37 cellular contexts compared by ENCODE assay signal in the genomic region with DNA sequence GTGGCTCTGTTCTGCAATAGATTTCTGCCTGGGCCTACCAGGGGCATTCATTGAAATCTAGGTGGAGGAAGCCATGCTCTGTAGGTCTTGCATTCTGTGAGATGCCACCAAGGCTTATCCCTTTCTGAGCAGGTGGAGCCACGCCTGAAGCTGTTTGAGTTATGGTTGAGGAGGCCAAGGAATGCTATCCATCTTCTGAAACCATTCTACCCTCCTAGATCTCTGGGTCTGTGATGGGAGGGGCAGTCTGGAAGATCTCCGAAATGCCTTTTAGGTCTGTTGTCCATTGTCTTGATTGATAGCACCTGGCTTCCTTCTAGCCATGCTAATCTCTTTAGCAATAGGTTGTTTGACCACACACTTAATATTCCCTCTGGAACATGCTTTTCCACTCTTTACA.
"Had no signal": no experiment of that assay in that cellular context is flagged by ENCODE, and none has a peak within 500 bp of the region (broad histone marks: within the 10 kb centered on the region; RNA-seq: fewer than 3 reads in every experiment).

No MANE protein-coding gene starts in this region.

- ATAC-seq: activated CD8-positive, alpha-beta T cell treated with anti-CD3 and anti-CD28 coated beads for 36 hours; activated naive CD4-positive, alpha-beta T cell treated with anti-CD3 and anti-CD28 coated beads, Interleukin-2, amount 50 U/mL, for 72 hours; activated T-cell treated with anti-CD3 and anti-CD28 coated beads, Interleukin-2, amount 50 U/mL, for 4 hours; activated T-cell treated with anti-CD3 and anti-CD28 coated beads, Interleukin-2, amount 50 U/mL, for 72 hours; activated T-helper 17 cell treated with anti-CD3 and anti-CD28 coated beads, Interleukin-2, amount 50 U/mL, for 72 hours had no signal

- H3K4me1 ChIP-seq: adrenal gland had no signal

- DNase-seq: activated B cell treated with CpG ODN at 0.5 μM for 24 hours; activated CD4-positive, alpha-beta memory T cell treated with anti-CD3 and anti-CD28 coated beads for 36 hours; activated CD4-positive, alpha-beta T cell treated with anti-CD3 and anti-CD28 coated beads for 4 hours; activated CD4-positive, alpha-beta T cell treated with anti-CD3 and anti-CD28 coated beads, Interleukin-2, amount 10 ng/mL, durations not matched to agents 24 days and 14 days; activated CD4-positive, alpha-beta T cell treated with anti-CD3 and anti-CD28 coated beads, Interleukin-2, amount 50 U/mL, for 1 hour; activated CD4-positive, alpha-beta T cell treated with anti-CD3 and anti-CD28 coated beads, Interleukin-2, amount 50 U/mL, for 4 hours; activated CD4-positive, CD25-positive, alpha-beta regulatory T cell treated with anti-CD3 and anti-CD28 coated beads, Interleukin-2, amount 50 U/mL, for 72 hours; activated CD8-positive, alpha-beta memory T cell treated with anti-CD3 and anti-CD28 coated beads, Interleukin-2, amount 50 U/mL, for 4 hours; activated CD8-positive, alpha-beta T cell treated with anti-CD3 and anti-CD28 coated beads for 36 hours; activated effector memory CD4-positive, alpha-beta T cell treated with anti-CD3 and anti-CD28 coated beads, Interleukin-2, amount 50 U/mL, for 16 hours; activated gamma-delta T cell treated with Interleukin-2 at 50 U/mL for 16 hours; activated naive CD4-positive, alpha-beta T cell; activated naive CD4-positive, alpha-beta T cell treated with anti-CD3 and anti-CD28 coated beads for 36 hours; activated naive CD4-positive, alpha-beta T cell treated with anti-CD3 and anti-CD28 coated beads, Interleukin-2, amount 50 U/mL, for 16 hours; activated naive CD8-positive, alpha-beta T cell treated with anti-CD3 and anti-CD28 coated beads for 36 hours; activated T-cell treated with anti-CD3 and anti-CD28 coated beads for 4 hours; activated T-cell treated with anti-CD3 and anti-CD28 coated beads, Interleukin-2, amount 50 U/mL, for 1 hour; activated T-cell treated with anti-CD3 and anti-CD28 coated beads, Interleukin-2, amount 50 U/mL, for 4 hours; activated T-cell treated with anti-CD3 and anti-CD28 coated beads, Interleukin-2, amount 50 U/mL, for 72 hours; adrenal gland; amygdala; anterior cingulate cortex; caudate nucleus; cerebellar nuclear complex; T-helper 1 cell; T-helper 2 cell; T-helper 9 cell had no signal

- H3K9me3 Mint-ChIP-seq: activated CD4-positive, alpha-beta memory T cell treated with anti-CD3 and anti-CD28 coated beads for 36 hours; activated CD8-positive, alpha-beta T cell treated with anti-CD3 and anti-CD28 coated beads for 36 hours; activated naive CD4-positive, alpha-beta T cell treated with anti-CD3 and anti-CD28 coated beads for 36 hours; activated naive CD8-positive, alpha-beta T cell treated with anti-CD3 and anti-CD28 coated beads for 36 hours; activated T-cell treated with anti-CD3 and anti-CD28 coated beads, Interleukin-2, amount 50 U/mL, for 4 hours; activated T-cell treated with anti-CD3 and anti-CD28 coated beads, Interleukin-2, amount 50 U/mL, for 72 hours; activated T-helper 1 cell treated with anti-CD3 and anti-CD28 coated beads, Interleukin-12 subunit alpha, Interleukin-12 subunit beta, Interleukin-2, Interleukin-4 antibody, amounts not matched to agents 30 ng/mL and 10 ng/mL and 1 ng/mL, durations not matched to agents 14 hours and 24 hours and 36 hours; activated T-helper 17 cell treated with anti-CD3 and anti-CD28 coated beads, Interleukin-2, amount 50 U/mL, for 72 hours; central memory CD8-positive, alpha-beta T cell; T-helper 1 cell treated with Interleukin-12 subunit alpha and Interleukin-12 subunit beta and Interleukin-4 antibody, amounts not matched to agents 30 μg/mL and 1 μg/mL, for 36 hours; T-helper 2 cell treated with Interferon-gamma antibody and Interleukin-4, amounts not matched to agents 5 μg/mL and 100 μg/mL, for 36 hours had no signal

- H3K27me3 Mint-ChIP-seq: activated CD4-positive, alpha-beta T cell treated with anti-CD3 and anti-CD28 coated beads, Interleukin-2, amount 10 ng/mL, durations not matched to agents 24 days and 14 days; activated CD8-positive, alpha-beta T cell treated with anti-CD3 and anti-CD28 coated beads for 36 hours; brain had no signal

- H3K27ac ChIP-seq: adrenal gland, ascending aorta, cardiac muscle cell, VCaP had no signal

- H3K9me3 ChIP-seq: adrenal gland, ascending aorta had no signal

- H3K36me3 ChIP-seq: adrenal gland had no signal

- H3K4me1 Mint-ChIP-seq: activated B cell treated with CpG ODN at 0.5 μM for 24 hours; activated T-helper 17 cell treated with anti-CD3 and anti-CD28 coated beads, Interleukin-2, amount 50 U/mL, for 72 hours; central memory CD8-positive, alpha-beta T cell had no signal

- H3K27ac Mint-ChIP-seq: activated B cell treated with CpG ODN at 0.5 μM for 24 hours; activated CD4-positive, alpha-beta memory T cell treated with anti-CD3 and anti-CD28 coated beads for 36 hours; activated CD4-positive, alpha-beta T cell treated with anti-CD3 and anti-CD28 coated beads, Interleukin-2, amount 10 ng/mL, durations not matched to agents 24 days and 14 days; activated CD8-positive, alpha-beta T cell treated with anti-CD3 and anti-CD28 coated beads for 36 hours; activated naive CD4-positive, alpha-beta T cell treated with anti-CD3 and anti-CD28 coated beads for 36 hours; activated naive CD4-positive, alpha-beta T cell treated with anti-CD3 and anti-CD28 coated beads, Interleukin-2, amount 50 U/mL, for 72 hours; activated naive CD8-positive, alpha-beta T cell treated with anti-CD3 and anti-CD28 coated beads for 36 hours; activated T-cell treated with anti-CD3 and anti-CD28 coated beads, Interleukin-2, amount 50 U/mL, for 72 hours; activated T-helper 1 cell treated with anti-CD3 and anti-CD28 coated beads, Interleukin-12 subunit alpha, Interleukin-12 subunit beta, Interleukin-2, Interleukin-4 antibody, amounts not matched to agents 30 ng/mL and 10 ng/mL and 1 ng/mL, durations not matched to agents 14 hours and 24 hours and 36 hours; activated T-helper 17 cell treated with anti-CD3 and anti-CD28 coated beads, Interleukin-2, amount 50 U/mL, for 72 hours; brain; T-helper 1 cell treated with Interleukin-12 subunit alpha and Interleukin-12 subunit beta and Interleukin-4 antibody, amounts not matched to agents 30 μg/mL and 1 μg/mL, for 36 hours; T-helper 2 cell treated with Interferon-gamma antibody and Interleukin-4, amounts not matched to agents 5 μg/mL and 100 μg/mL, for 36 hours had no signal

- H3K4me3 ChIP-seq: adrenal gland, ascending aorta, cardiac muscle cell had no signal

- H3K27me3 ChIP-seq: adrenal gland, ascending aorta, cardiac muscle cell had no signal

- H3K4me3 Mint-ChIP-seq: activated B cell treated with CpG ODN at 0.5 μM for 24 hours; activated CD4-positive, alpha-beta memory T cell treated with anti-CD3 and anti-CD28 coated beads for 36 hours; activated CD4-positive, alpha-beta T cell treated with anti-CD3 and anti-CD28 coated beads, Interleukin-2, amount 10 ng/mL, durations not matched to agents 24 days and 14 days; activated CD8-positive, alpha-beta T cell treated with anti-CD3 and anti-CD28 coated beads for 36 hours; activated naive CD4-positive, alpha-beta T cell treated with anti-CD3 and anti-CD28 coated beads for 36 hours; activated naive CD8-positive, alpha-beta T cell treated with anti-CD3 and anti-CD28 coated beads for 36 hours; activated T-cell treated with anti-CD3 and anti-CD28 coated beads, Interleukin-2, amount 50 U/mL, for 4 hours; activated T-cell treated with anti-CD3 and anti-CD28 coated beads, Interleukin-2, amount 50 U/mL, for 72 hours; activated T-helper 1 cell treated with anti-CD3 and anti-CD28 coated beads, Interleukin-12 subunit alpha, Interleukin-12 subunit beta, Interleukin-2, Interleukin-4 antibody, amounts not matched to agents 30 ng/mL and 10 ng/mL and 1 ng/mL, durations not matched to agents 14 hours and 24 hours and 36 hours; activated T-helper 17 cell treated with anti-CD3 and anti-CD28 coated beads, Interleukin-2, amount 50 U/mL, for 72 hours; brain; central memory CD8-positive, alpha-beta T cell; T-helper 1 cell treated with Interleukin-12 subunit alpha and Interleukin-12 subunit beta and Interleukin-4 antibody, amounts not matched to agents 30 μg/mL and 1 μg/mL, for 36 hours; T-helper 2 cell treated with Interferon-gamma antibody and Interleukin-4, amounts not matched to agents 5 μg/mL and 100 μg/mL, for 36 hours had no signal
